ENCODE assay signal across 8 cellular contexts in genomic region chr22:29266564-29267461, GRCh38. TPM values are rescaled to one million over a fixed set of nuclear protein-coding genes. Genes with fewer than 3 reads are reported as not detected.
DNase-seq lines count a peak whose midpoint lies in the region; ATAC-seq lines count a peak whose summit lies in the region.

No MANE protein-coding gene starts in this region.

- no peaks in the 10 kb centered on the region for H3K27me3 Mint-ChIP-seq in activated naive CD4-positive, alpha-beta T cell treated with anti-CD3 and anti-CD28 coated beads for 36 hours (ENCODE audit: low read depth)
- no peaks in the 10 kb centered on the region for H3K27me3 Mint-ChIP-seq in stimulated activated memory B cell treated with anti-CD40 and anti-IgM and Interleukin-4, amounts not matched to agents 10 μg/mL and 1 μg/mL and 100 μg/mL, for 72 hours

- intact Hi-C loops in activated naive CD4-positive, alpha-beta T cell treated with anti-CD3 and anti-CD28 coated beads for 36 hours (cut with micrococcal nuclease) = loop anchor here (1.0 kb wide), 1 partner anchor 526 kb away; the partner anchor contains the start of gene CHEK2

- H3K9me3 Mint-ChIP-seq in activated naive CD4-positive, alpha-beta T cell treated with anti-CD3 and anti-CD28 coated beads for 36 hours = no peaks in the 10 kb centered on the region
- H3K9me3 Mint-ChIP-seq in stimulated activated memory B cell treated with anti-CD40 and anti-IgM and Interleukin-4, amounts not matched to agents 10 μg/mL and 1 μg/mL and 100 μg/mL, for 72 hours = no peaks in the 10 kb centered on the region

- peaks cover 27% of the 10 kb centered on the region for H3K4me1 ChIP-seq in iPS-18a (ENCODE audit: control insufficient read depth, low read depth, low read length)

- peaks cover 27% of the 10 kb centered on the region for H3K4me1 Mint-ChIP-seq in activated naive CD4-positive, alpha-beta T cell treated with anti-CD3 and anti-CD28 coated beads for 36 hours (ENCODE audit: low read depth)
- H3K4me1 Mint-ChIP-seq in stimulated activated memory B cell treated with anti-CD40 and anti-IgM and Interleukin-4, amounts not matched to agents 10 μg/mL and 1 μg/mL and 100 μg/mL, for 72 hours = peaks cover 46% of the 10 kb centered on the region

- peak overlapping the region; percentile 99 for H3K4me3 Mint-ChIP-seq in activated naive CD4-positive, alpha-beta T cell treated with anti-CD3 and anti-CD28 coated beads for 36 hours
- H3K4me3 Mint-ChIP-seq in stimulated activated memory B cell treated with anti-CD40 and anti-IgM and Interleukin-4, amounts not matched to agents 10 μg/mL and 1 μg/mL and 100 μg/mL, for 72 hours = peak overlapping the region; percentile 84

- CTCF ChIA-PET in activated naive CD4-positive, alpha-beta T cell treated with anti-CD3 and anti-CD28 coated beads for 36 hours (lab: Charles Lee) = interaction anchor here (0.7 kb wide), 1 partner anchor 46 kb away, joined by 4 read pairs; no protein-coding TSS in a partner anchor

- H3K36me3 Mint-ChIP-seq in activated naive CD4-positive, alpha-beta T cell treated with anti-CD3 and anti-CD28 coated beads for 36 hours (ENCODE audit: low read depth) = peaks cover 47% of the 10 kb centered on the region
- H3K36me3 Mint-ChIP-seq in stimulated activated memory B cell treated with anti-CD40 and anti-IgM and Interleukin-4, amounts not matched to agents 10 μg/mL and 1 μg/mL and 100 μg/mL, for 72 hours = peaks cover 23% of the 10 kb centered on the region

- H3K9me3 ChIP-seq in iPS-18a (ENCODE audit: control insufficient read depth, low read depth, low read length) = no peaks in the 10 kb centered on the region

- ATAC-seq in stimulated activated memory B cell treated with anti-CD40 and anti-IgM and Interleukin-4, amounts not matched to agents 10 μg/mL and 1 μg/mL and 100 μg/mL, for 72 hours = no peak

- H3K9ac ChIP-seq in iPS-18a (ENCODE audit: low read length) = peak overlapping the region; percentile 99

- peaks cover 40% of the 10 kb centered on the region for H3K36me3 ChIP-seq in iPS-18a (ENCODE audit: control insufficient read depth, low read depth, low read length)

- H3K27me3 ChIP-seq in iPS-18a (ENCODE audit: control insufficient read depth, insufficient read depth, low read length) = no peaks in the 10 kb centered on the region

- H3K4me3 ChIP-seq in iPS-18a (ENCODE audit: low read length) = peak overlapping the region; percentile 89

- DNase-seq in activated naive CD4-positive, alpha-beta T cell treated with anti-CD3 and anti-CD28 coated beads for 36 hours = no peak
- DNase-seq in activated naive CD4-positive, alpha-beta T cell treated with anti-CD3 and anti-CD28 coated beads, Interleukin-2, amount 50 U/mL, for 16 hours = no peak
- peak; percentile 36 to 45 for DNase-seq in activated T-cell treated with anti-CD3 and anti-CD28 coated beads, Interleukin-2, amount 50 U/mL, for 48 hours
- DNase-seq in stimulated activated CD4-positive, alpha-beta T cell treated with anti-CD3 and anti-CD28 coated beads, Interleukin-4, amount 100 ng/mL, for 4 hours = no peak
- DNase-seq in SKM-1 (lab: John Stamatoyannopoulos, UW; ENCODE audit: unreplicated experiment) (no peak), dedifferentiated amniotic fluid mesenchymal stem cell (ENCODE audit: extremely low spot score) (no peak)

- peak overlapping the region; percentile 100 for H3K27ac ChIP-seq in iPS-18a (ENCODE audit: low read length)

- peak overlapping the region; percentile 87 for H3K27ac Mint-ChIP-seq in activated naive CD4-positive, alpha-beta T cell treated with anti-CD3 and anti-CD28 coated beads for 36 hours
- peak overlapping the region; percentile 98 for H3K27ac Mint-ChIP-seq in stimulated activated memory B cell treated with anti-CD40 and anti-IgM and Interleukin-4, amounts not matched to agents 10 μg/mL and 1 μg/mL and 100 μg/mL, for 72 hours

RNA-seq across cellular contexts. Expression of gene RHBDD3, which starts 1.0 kb away (rescaled TPM):
- total RNA-seq in activated naive CD4-positive, alpha-beta T cell treated with anti-CD3 and anti-CD28 coated beads for 36 hours = 10 to 100 TPM; 17.6 to 20.5 TPM

RNA-seq across cellular contexts. Expression of gene EWSR1, which starts 1.3 kb away (rescaled TPM):
- 100 to 1,000 TPM; 274 to 303 TPM for total RNA-seq in activated naive CD4-positive, alpha-beta T cell treated with anti-CD3 and anti-CD28 coated beads for 36 hours

RNA-seq across cellular contexts. Expression of gene GAS2L1, which starts 39.6 kb away (rescaled TPM):
- under 1 TPM; 0.12 to 0.26 TPM for total RNA-seq in activated naive CD4-positive, alpha-beta T cell treated with anti-CD3 and anti-CD28 coated beads for 36 hours

RNA-seq across cellular contexts. Expression of gene RASL10A, which starts 48.7 kb away (rescaled TPM):
- total RNA-seq in activated naive CD4-positive, alpha-beta T cell treated with anti-CD3 and anti-CD28 coated beads for 36 hours = not detected

Comparison
In these comparisons a context has a peak if more than half of its experiments do, and no peak if none do; other contexts are left out.
1. DNase-seq: peak in activated T-cell treated with anti-CD3 and anti-CD28 coated beads, Interleukin-2, amount 50 U/mL, for 48 hours (2 of 2); none in activated naive CD4-positive, alpha-beta T cell treated with anti-CD3 and anti-CD28 coated beads for 36 hours (single experiment), activated naive CD4-positive, alpha-beta T cell treated with anti-CD3 and anti-CD28 coated beads, Interleukin-2, amount 50 U/mL, for 16 hours (single experiment), stimulated activated CD4-positive, alpha-beta T cell treated with anti-CD3 and anti-CD28 coated beads, Interleukin-4, amount 100 ng/mL, for 4 hours (0 of 2), SKM-1 (single experiment) and dedifferentiated amniotic fluid mesenchymal stem cell (single experiment).